ENCODE assay signal across 9 cellular contexts in genomic region chr4:186700746-186701145, GRCh38. TPM values are rescaled to one million over a fixed set of nuclear protein-coding genes. Genes with fewer than 3 reads are reported as not detected.
A peak's percentile ranks its signal among the peaks of the same experiment; 100 is the strongest.
DNase-seq lines count a peak whose midpoint lies in the region; ATAC-seq and TF ChIP-seq lines count a peak whose summit lies in the region.
"Had no signal": no experiment of that assay in that cellular context is flagged by ENCODE, and none has a peak within 500 bp of the region (broad histone marks: within the 10 kb centered on the region; RNA-seq: fewer than 3 reads in every experiment).

No MANE protein-coding gene starts in this region.

- peaks cover 48% of the 10 kb centered on the region for H3K4me1 Mint-ChIP-seq in neural crest cell
- H3K4me1 Mint-ChIP-seq in endothelial cell (ENCODE audit: unreplicated experiment): peaks cover 9% of the 10 kb centered on the region

- no peak for TF ChIP-seq POLR2A in vagina (IDR thresholded peaks at IDR 0.05)

- peak overlapping the region; percentile 77 for H3K9ac ChIP-seq in adipocyte (ENCODE audit: low read length)

- H3K27me3 ChIP-seq in adipocyte (replicated peaks; ENCODE audit: control insufficient read depth, insufficient read depth, low read length) (no peaks in the 10 kb centered on the region), vagina (no peaks in the 10 kb centered on the region)

- H3K9me3 Mint-ChIP-seq in neural crest cell: no peaks in the 10 kb centered on the region
- no peaks in the 10 kb centered on the region for H3K9me3 Mint-ChIP-seq in endothelial cell (ENCODE audit: unreplicated experiment)

- TF ChIP-seq CTCF in fibroblast of the aortic adventitia (IDR thresholded peaks at IDR 0.05; ENCODE audit: insufficient read depth, low read length) (no peak), neural crest cell (conservative IDR thresholded peaks at IDR 0.05) (no peak), vagina (IDR thresholded peaks at IDR 0.05) (no peak), endothelial cell (IDR thresholded peaks at IDR 0.05; ENCODE audit: unreplicated experiment) (no peak)

- no peak for ATAC-seq in GM21576 (IDR thresholded peaks at IDR 0.05; ENCODE audit: unreplicated experiment)
- ATAC-seq: natural killer cell treated with Interleukin-12 subunit alpha and Interleukin-12 subunit beta and Interleukin-15 and Interleukin-18, amount 100 ng/mL, for 72 hours had no signal

- H3K27ac Mint-ChIP-seq in neural crest cell (ENCODE audit: unreplicated experiment): peak overlapping the region; percentile 99
- H3K27ac Mint-ChIP-seq in endothelial cell (ENCODE audit: unreplicated experiment): no peak overlapping the region
- H3K27ac Mint-ChIP-seq: natural killer cell treated with Interleukin-12 subunit alpha and Interleukin-12 subunit beta and Interleukin-15 and Interleukin-18, amount 100 ng/mL, for 72 hours had no signal

- no peaks in the 10 kb centered on the region for H3K9me3 ChIP-seq in adipocyte (ENCODE audit: control insufficient read depth, low read length)
- no peaks in the 10 kb centered on the region for H3K9me3 ChIP-seq in vagina

- peaks cover 5% of the 10 kb centered on the region for H3K36me3 ChIP-seq in adipocyte (ENCODE audit: control insufficient read depth, insufficient read depth, low read length, severe bottlenecking)
- H3K36me3 ChIP-seq in vagina: no peaks in the 10 kb centered on the region

- peak overlapping the region; percentile 63 for H3K27ac ChIP-seq in vagina

- peaks cover 20% of the 10 kb centered on the region for H3K36me3 Mint-ChIP-seq in neural crest cell (ENCODE audit: low read depth)
- no peaks in the 10 kb centered on the region for H3K36me3 Mint-ChIP-seq in endothelial cell (ENCODE audit: low read depth, unreplicated experiment)
- H3K36me3 Mint-ChIP-seq: natural killer cell treated with Interleukin-12 subunit alpha and Interleukin-12 subunit beta and Interleukin-15 and Interleukin-18, amount 100 ng/mL, for 72 hours had no signal

- peak overlapping the region; percentile 75 for H3K4me3 ChIP-seq in adipocyte (ENCODE audit: low read length)
- H3K4me3 ChIP-seq in fibroblast of the aortic adventitia (ENCODE audit: low read depth, low read length): no peak overlapping the region
- H3K4me3 ChIP-seq in vagina: no peak overlapping the region

- no peak for DNase-seq in adipocyte (ENCODE audit: low read depth)
- peak; percentile 60 for DNase-seq in fibroblast of the aortic adventitia (ENCODE audit: low read depth)
- DNase-seq in neural crest cell (ENCODE audit: low read depth, low spot score): no peak
- no peak for DNase-seq in vagina (ENCODE audit: extremely low spot score in 2 of 2)
- no peak for DNase-seq in activated gamma-delta T cell treated with Interleukin-2 at 50 U/mL for 16 hours
- no peak for DNase-seq in endothelial cell (ENCODE audit: low spot score)
- DNase-seq: NCI-H1436 had no signal

- intact Hi-C loops in vagina (cut with DNase I): no loop called here

- H3K4me3 Mint-ChIP-seq in neural crest cell: no peak overlapping the region
- no peak overlapping the region for H3K4me3 Mint-ChIP-seq in endothelial cell (ENCODE audit: unreplicated experiment)
- H3K4me3 Mint-ChIP-seq: natural killer cell treated with Interleukin-12 subunit alpha and Interleukin-12 subunit beta and Interleukin-15 and Interleukin-18, amount 100 ng/mL, for 72 hours had no signal

- peaks cover 47% of the 10 kb centered on the region for H3K4me1 ChIP-seq in adipocyte (ENCODE audit: control insufficient read depth, insufficient read depth, low read length)
- H3K4me1 ChIP-seq in vagina: peaks cover 25% of the 10 kb centered on the region

- no peaks in the 10 kb centered on the region for H3K27me3 Mint-ChIP-seq in neural crest cell (ENCODE audit: low read depth)
- no peaks in the 10 kb centered on the region for H3K27me3 Mint-ChIP-seq in endothelial cell (ENCODE audit: unreplicated experiment)
- H3K27me3 Mint-ChIP-seq: natural killer cell treated with Interleukin-12 subunit alpha and Interleukin-12 subunit beta and Interleukin-15 and Interleukin-18, amount 100 ng/mL, for 72 hours had no signal

RNA-seq across cellular contexts. Expression of gene FAT1, which starts 22.9 kb away (rescaled TPM):
- total RNA-seq in fibroblast of the aortic adventitia (ENCODE audit: low replicate concordance) (114 and 189 TPM in 2 replicates), neural crest cell (127 and 130 TPM in 2 replicates), vagina (47.1 TPM), endothelial cell (ENCODE audit: unreplicated experiment) (67.7 TPM)
- total RNA-seq: natural killer cell treated with Interleukin-12 subunit alpha and Interleukin-12 subunit beta and Interleukin-15 and Interleukin-18, amount 100 ng/mL, for 72 hours had no signal
